ENCODE assay signal across 7 cellular contexts in genomic region chr1:41289196-41289595, GRCh38.
"Had no signal": no experiment of that assay in that cellular context is flagged by ENCODE, and none has a peak within 500 bp of the region (broad histone marks: within the 10 kb centered on the region; RNA-seq: fewer than 3 reads in every experiment).

No MANE protein-coding gene starts in this region.

- FAIRE-seq: H1, H54, HTR-8/SVneo had no signal

- H3K4me3 ChIP-seq: GM23338 had no signal

- H3K4me3 Mint-ChIP-seq: GM23338, H9 had no signal

- H2AFZ ChIP-seq: GM23338 had no signal

- H3K9me3 Mint-ChIP-seq: GM23338, H9 had no signal

- DNase-seq: H9, HCEC 1CT, IMR-90 had no signal

- H3K27ac Mint-ChIP-seq: GM23338, H9 had no signal

- H3K4me2 ChIP-seq: GM23338 had no signal
